Comparison of ENCODE assay signal across 1 cellular context in genomic region chr17:5439446-5439764, GRCh38.
TF ChIP-seq lines count a peak whose summit lies in the region.

No MANE protein-coding gene starts in this region.

TF ChIP-seq in IMR-90, 13 proteins besides CTCF, POLR2A, EP300 and RAD21 (continued from another document):
- TF ChIP-seq USF2 (IDR thresholded peaks at IDR 0.05; ENCODE audit: low read depth, low read length): no peak
- TF ChIP-seq NFE2L2 (IDR thresholded peaks at IDR 0.05; ENCODE audit: low read depth, low read length): no peak
- TF ChIP-seq BHLHE40 (IDR thresholded peaks at IDR 0.05; ENCODE audit: low read depth, low read length): no peak
